1 cellular context compared by ENCODE assay signal in genomic region chr2:121856358-121856757, GRCh38.
TF ChIP-seq lines count a peak whose summit lies in the region.

No MANE protein-coding gene starts in this region.

TF ChIP-seq in K562, 482 proteins besides CTCF, POLR2A, EP300 and RAD21 (continued from another document and continues in another):
- TF ChIP-seq ZNF318 (IDR thresholded peaks at IDR 0.05; ENCODE audit: borderline replicate concordance in 1 of 2, low read depth in 1 of 2) (no peak), PPARD (CRISPR knock-in tag; IDR thresholded peaks at IDR 0.05) (no peak), CBX8 (IDR thresholded peaks at IDR 0.05; ENCODE audit: borderline replicate concordance, extremely low read depth, low read depth, low read length, poor library complexity, severe bottlenecking) (no peak), CC2D1A (IDR thresholded peaks at IDR 0.05) (no peak), ASH1L (IDR thresholded peaks at IDR 0.05; ENCODE audit: borderline replicate concordance, low read depth, partially characterized antibody) (no peak), MXI1 (IDR thresholded peaks at IDR 0.05; ENCODE audit: low read depth, low read length) (no peak), CCAR2 (IDR thresholded peaks at IDR 0.05; ENCODE audit: low read depth, low read length) (no peak), ZNF57 (CRISPR knock-in tag; IDR thresholded peaks at IDR 0.05) (no peak), ZNF551 (CRISPR knock-in tag; IDR thresholded peaks at IDR 0.05) (no peak), HMGN3 (IDR thresholded peaks at IDR 0.05; ENCODE audit: borderline replicate concordance, extremely low read depth, insufficient read length, low read depth, low read length) (no peak), SMC3 (conservative IDR thresholded peaks at IDR 0.05; ENCODE audit: insufficient read depth, low read depth, low read length) (no peak), ZBTB49 (CRISPR knock-in tag; IDR thresholded peaks at IDR 0.05; ENCODE audit: borderline replicate concordance) (no peak), MBD1 (CRISPR knock-in tag; IDR thresholded peaks at IDR 0.05) (no peak), GABPB2 (CRISPR knock-in tag; conservative IDR thresholded peaks at IDR 0.05) (no peak), HDGF (IDR thresholded peaks at IDR 0.05) (no peak), SREBF1 (IDR thresholded peaks at IDR 0.05; ENCODE audit: borderline replicate concordance, low read depth, low read length) (no peak), NR4A1 (CRISPR knock-in tag; IDR thresholded peaks at IDR 0.05) (no peak), NR4A1 (tag; IDR thresholded peaks at IDR 0.05) (no peak), TSHZ1 (CRISPR knock-in tag; IDR thresholded peaks at IDR 0.05) (no peak), HOMEZ (CRISPR knock-in tag; IDR thresholded peaks at IDR 0.05) (no peak), ZNF274 (IDR thresholded peaks at IDR 0.05; ENCODE audit: borderline replicate concordance, low read depth, low read length) (no peak), RREB1 (CRISPR knock-in tag; IDR thresholded peaks at IDR 0.05) (no peak), BCL6 (CRISPR knock-in tag; IDR thresholded peaks at IDR 0.05) (no peak), ZNF778 (CRISPR knock-in tag; IDR thresholded peaks at IDR 0.05) (no peak), IRF1 (CRISPR knock-in tag; IDR thresholded peaks at IDR 0.05; ENCODE audit: borderline replicate concordance) (no peak), SREBF2 (CRISPR knock-in tag; IDR thresholded peaks at IDR 0.05) (no peak), ARID3A (IDR thresholded peaks at IDR 0.05; ENCODE audit: borderline replicate concordance, low read depth, low read length) (no peak)
